Comparison of ENCODE assay signal across 40 cellular contexts in genomic region chr5:23461576-23461975, GRCh38. TPM values are rescaled to one million over a fixed set of nuclear protein-coding genes. Genes with fewer than 3 reads are reported as not detected.
"Had no signal": no experiment of that assay in that cellular context is flagged by ENCODE, and none has a peak within 500 bp of the region (broad histone marks: within the 10 kb centered on the region; RNA-seq: fewer than 3 reads in every experiment).

No MANE protein-coding gene starts in this region.

- H3K9ac ChIP-seq: SK-N-SH had no signal

- H3K4me3 ChIP-seq: SJCRH30 had no signal

- H3K9me3 ChIP-seq: SJCRH30, SK-N-SH had no signal

- H3K27me3 ChIP-seq: brain microvascular endothelial cell, SJCRH30 had no signal

- ATAC-seq: activated CD8-positive, alpha-beta memory T cell treated with anti-CD3 and anti-CD28 coated beads, Interleukin-2, amount 10 ng/mL, durations not matched to agents 7 days and 5 days; activated T-cell treated with anti-CD3 and anti-CD28 coated beads, Interleukin-2, amount 50 U/mL, for 72 hours; activated T-helper 17 cell treated with anti-CD3 and anti-CD28 coated beads, Interleukin-2, amount 50 U/mL, for 72 hours; Panc1; T-cell had no signal

- H3K36me3 ChIP-seq: brain microvascular endothelial cell, SJCRH30 had no signal

- DNase-seq: activated B cell treated with CpG ODN at 0.5 μM for 24 hours; activated CD4-positive, alpha-beta memory T cell treated with anti-CD3 and anti-CD28 coated beads for 36 hours; activated CD4-positive, alpha-beta T cell treated with anti-CD3 and anti-CD28 coated beads for 4 hours; activated CD4-positive, alpha-beta T cell treated with anti-CD3 and anti-CD28 coated beads, Interleukin-2, amount 50 U/mL, for 1 hour; activated CD4-positive, CD25-positive, alpha-beta regulatory T cell treated with anti-CD3 and anti-CD28 coated beads, Interleukin-2, amount 50 U/mL, for 72 hours; activated CD8-positive, alpha-beta memory T cell treated with anti-CD3 and anti-CD28 coated beads for 24 hours; activated CD8-positive, alpha-beta memory T cell treated with anti-CD3 and anti-CD28 coated beads, Interleukin-2, amount 10 ng/mL, durations not matched to agents 7 days and 5 days; activated effector memory CD4-positive, alpha-beta T cell treated with anti-CD3 and anti-CD28 coated beads, Interleukin-2, amount 50 U/mL, for 16 hours; activated naive CD4-positive, alpha-beta T cell; activated naive CD4-positive, alpha-beta T cell treated with anti-CD3 and anti-CD28 coated beads, Interleukin-2, amount 50 U/mL, for 16 hours; activated naive CD8-positive, alpha-beta T cell treated with anti-CD3 and anti-CD28 coated beads for 36 hours; activated T-cell treated with anti-CD3 and anti-CD28 coated beads, Interleukin-2, amount 50 U/mL, for 1 hour; activated T-cell treated with anti-CD3 and anti-CD28 coated beads, Interleukin-2, amount 50 U/mL, for 72 hours; amniotic stem cell; brain microvascular endothelial cell; central memory CD4-positive, alpha-beta T cell; Karpas-422; NCI-H1105; NCI-H1417 treated with DMSO at 0.1 percent for 48 hours; NCI-H187 treated with DMSO at 0.1 percent for 48 hours; NCI-H2081; NCI-H2171 treated with DMSO at 0.1 percent for 48 hours; NCI-H2227 treated with DMSO at 0.1 percent for 48 hours; NCI-H446; NCI-H510A treated with DMSO at 0.1 percent for 48 hours; NCI-H526 treated with DMSO at 0.1 percent for 48 hours; NCI-H774; SHP77; SJCRH30; SK-N-SH; T-cell; T-helper 2 cell; T-helper 9 cell had no signal

- H3K27ac ChIP-seq: brain microvascular endothelial cell, SJCRH30, VCaP had no signal

- H3K4me1 ChIP-seq: SJCRH30 had no signal

RNA-seq across cellular contexts. Expression of gene PRDM9, which starts 45.8 kb away (rescaled TPM):
- total RNA-seq: activated B cell treated with CpG ODN at 0.5 μM for 24 hours; activated CD4-positive, alpha-beta memory T cell treated with anti-CD3 and anti-CD28 coated beads for 36 hours; activated CD8-positive, alpha-beta memory T cell treated with anti-CD3 and anti-CD28 coated beads, Interleukin-2, amount 10 ng/mL, durations not matched to agents 7 days and 5 days; activated naive CD8-positive, alpha-beta T cell treated with anti-CD3 and anti-CD28 coated beads for 36 hours; activated T-cell treated with anti-CD3 and anti-CD28 coated beads, Interleukin-2, amount 50 U/mL, for 72 hours; activated T-helper 17 cell treated with anti-CD3 and anti-CD28 coated beads, Interleukin-2, amount 50 U/mL, for 72 hours; aorta; cerebellum; MCF 10A; RPMI7951; SJCRH30; T-cell had no signal
- polyA plus RNA-seq: SK-N-SH had no signal
